Comparison of ENCODE assay signal across 8 cellular contexts in genomic region chr5:40383719-40384651, GRCh38.
DNase-seq lines count a peak whose midpoint lies in the region; ATAC-seq and TF ChIP-seq lines count a peak whose summit lies in the region.

No MANE protein-coding gene starts in this region.

- peaks cover 80% of the 10 kb centered on the region for H3K4me1 Mint-ChIP-seq in activated T-cell treated with anti-CD3 and anti-CD28 coated beads, Interleukin-2, amount 50 U/mL, for 4 hours (ENCODE audit: low read depth)
- H3K4me1 Mint-ChIP-seq in central memory CD8-positive, alpha-beta T cell = peaks cover 51% of the 10 kb centered on the region

- H3K4me3 Mint-ChIP-seq in activated T-cell treated with anti-CD3 and anti-CD28 coated beads, Interleukin-2, amount 50 U/mL, for 4 hours = peak overlapping the region; percentile 61
- H3K4me3 Mint-ChIP-seq in central memory CD8-positive, alpha-beta T cell = peak overlapping the region; percentile 12

- H3K9me3 Mint-ChIP-seq in activated T-cell treated with anti-CD3 and anti-CD28 coated beads, Interleukin-2, amount 50 U/mL, for 4 hours = peaks cover 9% of the 10 kb centered on the region
- H3K9me3 Mint-ChIP-seq in central memory CD8-positive, alpha-beta T cell = no peaks in the 10 kb centered on the region

- peak overlapping the region; percentile 50 for H3K27ac Mint-ChIP-seq in central memory CD8-positive, alpha-beta T cell (ENCODE audit: low read depth)

- no peaks in the 10 kb centered on the region for H3K36me3 ChIP-seq in upper lobe of left lung

- intact Hi-C loops in left cardiac atrium (cut with DNase I) = no loop called here

- no peaks in the 10 kb centered on the region for H3K36me3 Mint-ChIP-seq in activated T-cell treated with anti-CD3 and anti-CD28 coated beads, Interleukin-2, amount 50 U/mL, for 4 hours (ENCODE audit: insufficient read depth)
- no peaks in the 10 kb centered on the region for H3K36me3 Mint-ChIP-seq in central memory CD8-positive, alpha-beta T cell (ENCODE audit: insufficient read depth)

- H3K4me3 ChIP-seq in upper lobe of left lung = no peak overlapping the region

- TF ChIP-seq POLR2A in upper lobe of left lung (IDR thresholded peaks at IDR 0.05) = no peak

- TF ChIP-seq CTCF in upper lobe of left lung (IDR thresholded peaks at IDR 0.05) = no peak

- peaks cover 9 to 19% (median 16%) of the 10 kb centered on the region in 4 donors for H3K4me1 ChIP-seq in upper lobe of left lung

- no peak for TF ChIP-seq EP300 in upper lobe of left lung (IDR thresholded peaks at IDR 0.05)

- DNase-seq in activated T-cell treated with anti-CD3 and anti-CD28 coated beads, Interleukin-2, amount 50 U/mL, for 4 hours = no peak
- DNase-seq in activated T-cell treated with anti-CD3 and anti-CD28 coated beads for 4 hours = no peak
- DNase-seq in HS-5 (ENCODE audit: low read depth) = peak; percentile 56
- DNase-seq in central memory CD8-positive, alpha-beta T cell (ENCODE audit: low spot score in 2 of 2) = no peak
- DNase-seq in upper lobe of left lung = no peak
- DNase-seq in HUDEP-2 (lab: John Stamatoyannopoulos, UW; ENCODE audit: unreplicated experiment in 76 of 76) = no peak
- DNase-seq in left cardiac atrium = no peak
- DNase-seq in NCI-H446 (lab: John Stamatoyannopoulos, UW) = no peak

- H3K9me3 ChIP-seq in upper lobe of left lung = no peaks in the 10 kb centered on the region

- peak overlapping the region in 3 of 4 donors; percentile 27 to 64 (median 63) for H3K27ac ChIP-seq in upper lobe of left lung

- 71 to 74% methylated on average over 3 of the region's 3 CpGs for WGBS in upper lobe of left lung, 2 donors

- no peaks in the 10 kb centered on the region for H3K27me3 Mint-ChIP-seq in activated T-cell treated with anti-CD3 and anti-CD28 coated beads, Interleukin-2, amount 50 U/mL, for 4 hours (ENCODE audit: low read depth)
- no peaks in the 10 kb centered on the region for H3K27me3 Mint-ChIP-seq in central memory CD8-positive, alpha-beta T cell

- peak; percentile 82 to 85 for ATAC-seq in activated T-cell treated with anti-CD3 and anti-CD28 coated beads, Interleukin-2, amount 50 U/mL, for 4 hours
- ATAC-seq in central memory CD8-positive, alpha-beta T cell (replicated peaks; ENCODE audit: extremely low read depth, poor library complexity, severe bottlenecking) = peak; percentile 54
- peak in 1 of 2 donors; percentile 23 for ATAC-seq in upper lobe of left lung (ENCODE audit: low FRiP score in 2 of 2)
- ATAC-seq in left cardiac atrium = no peak

- no peaks in the 10 kb centered on the region for H3K27me3 ChIP-seq in upper lobe of left lung

Comparison
In these comparisons a context has a peak if more than half of its experiments do, and no peak if none do; other contexts are left out.
1. ATAC-seq: peak in activated T-cell treated with anti-CD3 and anti-CD28 coated beads, Interleukin-2, amount 50 U/mL, for 4 hours (2 of 2) and central memory CD8-positive, alpha-beta T cell (single experiment); none in left cardiac atrium (0 of 2).